ENCODE assay signal across 1 cellular context in genomic region chr9:93100265-93100636, GRCh38.
TF ChIP-seq lines count a peak whose summit lies in the region.

No MANE protein-coding gene starts in this region.

TF ChIP-seq in HepG2, 621 proteins besides CTCF, POLR2A, EP300 and RAD21:
- no peak for TF ChIP-seq ZBTB8A (CRISPR knock-in tag; IDR thresholded peaks at IDR 0.05; ENCODE audit: borderline replicate concordance, low read depth)
- no peak for TF ChIP-seq ZNF318 (CRISPR knock-in tag; IDR thresholded peaks at IDR 0.05)
- no peak for TF ChIP-seq HOXA3 (CRISPR knock-in tag; IDR thresholded peaks at IDR 0.05)
- TF ChIP-seq MXD3 (CRISPR knock-in tag; IDR thresholded peaks at IDR 0.05) = no peak
- TF ChIP-seq ELF3 (CRISPR knock-in tag; IDR thresholded peaks at IDR 0.05) = no peak
- TF ChIP-seq BRCA1 (CRISPR knock-in tag; IDR thresholded peaks at IDR 0.05) = no peak
- TF ChIP-seq GZF1 (CRISPR knock-in tag; IDR thresholded peaks at IDR 0.05) = no peak
- no peak for TF ChIP-seq ZSCAN21 (CRISPR knock-in tag; IDR thresholded peaks at IDR 0.05; ENCODE audit: borderline replicate concordance)
- TF ChIP-seq PAX8 (CRISPR knock-in tag; IDR thresholded peaks at IDR 0.05; ENCODE audit: borderline replicate concordance) = no peak
- no peak for TF ChIP-seq ZNF530 (CRISPR knock-in tag; IDR thresholded peaks at IDR 0.05; ENCODE audit: low read depth)
- no peak for TF ChIP-seq TBL1XR1 (IDR thresholded peaks at IDR 0.05; ENCODE audit: borderline replicate concordance, low read length, partially characterized antibody)
- no peak for TF ChIP-seq ZNF720 (CRISPR knock-in tag; IDR thresholded peaks at IDR 0.05)
- no peak for TF ChIP-seq JUND (CRISPR knock-in tag; IDR thresholded peaks at IDR 0.05)
- TF ChIP-seq MAX (IDR thresholded peaks at IDR 0.05) = no peak
- TF ChIP-seq ZNF331 (CRISPR knock-in tag; IDR thresholded peaks at IDR 0.05) = no peak
- no peak for TF ChIP-seq THRA (CRISPR knock-in tag; IDR thresholded peaks at IDR 0.05; ENCODE audit: borderline replicate concordance)
- TF ChIP-seq RARA (CRISPR knock-in tag; IDR thresholded peaks at IDR 0.05) = no peak
